17 cellular contexts compared by ENCODE assay signal in genomic region chr3:150329408-150329807, GRCh38.
"Had no signal": no experiment of that assay in that cellular context is flagged by ENCODE, and none has a peak within 500 bp of the region (broad histone marks: within the 10 kb centered on the region; RNA-seq: fewer than 3 reads in every experiment).

No MANE protein-coding gene starts in this region.

- H3K4me3 Mint-ChIP-seq: activated CD4-positive, alpha-beta memory T cell treated with anti-CD3 and anti-CD28 coated beads for 36 hours; activated naive CD8-positive, alpha-beta T cell treated with anti-CD3 and anti-CD28 coated beads, Interleukin-2, amount 10 ng/mL, durations not matched to agents 7 days and 5 days; naive thymus-derived CD4-positive, alpha-beta T cell; T-helper 1 cell treated with Interleukin-12 subunit alpha and Interleukin-12 subunit beta and Interleukin-4 antibody, amounts not matched to agents 30 μg/mL and 1 μg/mL, for 36 hours; WTC11 had no signal

- H3K4me1 ChIP-seq: parathyroid adenoma, tibial nerve had no signal

- H3K9me3 ChIP-seq: ascending aorta, SK-N-SH, tibial nerve had no signal

- DNase-seq: activated CD4-positive, alpha-beta memory T cell treated with anti-CD3 and anti-CD28 coated beads for 36 hours; activated CD8-positive, alpha-beta memory T cell treated with anti-CD3 and anti-CD28 coated beads, Interleukin-2, amount 50 U/mL, for 48 hours; activated naive CD8-positive, alpha-beta T cell treated with anti-CD3 and anti-CD28 coated beads, Interleukin-2, amount 10 ng/mL, durations not matched to agents 7 days and 5 days; foreskin fibroblast; head of caudate nucleus; mammary epithelial cell; naive thymus-derived CD4-positive, alpha-beta T cell; retina; SK-N-SH had no signal

- H3K4me2 ChIP-seq: SK-N-SH had no signal

- H3K79me2 ChIP-seq: parathyroid adenoma had no signal

- H3K36me3 ChIP-seq: ascending aorta, cardiac muscle cell, tibial nerve had no signal

- H3K36me3 Mint-ChIP-seq: activated CD4-positive, alpha-beta memory T cell treated with anti-CD3 and anti-CD28 coated beads for 36 hours; activated naive CD8-positive, alpha-beta T cell treated with anti-CD3 and anti-CD28 coated beads, Interleukin-2, amount 10 ng/mL, durations not matched to agents 7 days and 5 days; naive thymus-derived CD4-positive, alpha-beta T cell had no signal

- H3K9ac ChIP-seq: parathyroid adenoma, SK-N-SH had no signal

- H3K27me3 ChIP-seq: ascending aorta, cardiac muscle cell, tibial nerve had no signal

- H3K27ac Mint-ChIP-seq: activated CD4-positive, alpha-beta memory T cell treated with anti-CD3 and anti-CD28 coated beads for 36 hours; activated naive CD8-positive, alpha-beta T cell treated with anti-CD3 and anti-CD28 coated beads, Interleukin-2, amount 10 ng/mL, durations not matched to agents 7 days and 5 days; naive thymus-derived CD4-positive, alpha-beta T cell; T-helper 1 cell treated with Interleukin-12 subunit alpha and Interleukin-12 subunit beta and Interleukin-4 antibody, amounts not matched to agents 30 μg/mL and 1 μg/mL, for 36 hours; WTC11 had no signal

- H2AFZ ChIP-seq: parathyroid adenoma had no signal

- ATAC-seq: esophagus mucosa; left lobe of liver; naive thymus-derived CD4-positive, alpha-beta T cell; WTC11 had no signal

- H3K27ac ChIP-seq: ascending aorta, cardiac muscle cell, parathyroid adenoma, tibial nerve had no signal

- H3K4me3 ChIP-seq: ascending aorta, cardiac muscle cell, tibial nerve had no signal

- H3K9me3 Mint-ChIP-seq: activated CD4-positive, alpha-beta memory T cell treated with anti-CD3 and anti-CD28 coated beads for 36 hours; naive thymus-derived CD4-positive, alpha-beta T cell; T-helper 1 cell treated with Interleukin-12 subunit alpha and Interleukin-12 subunit beta and Interleukin-4 antibody, amounts not matched to agents 30 μg/mL and 1 μg/mL, for 36 hours had no signal

- H3K4me1 Mint-ChIP-seq: activated naive CD8-positive, alpha-beta T cell treated with anti-CD3 and anti-CD28 coated beads, Interleukin-2, amount 10 ng/mL, durations not matched to agents 7 days and 5 days; naive thymus-derived CD4-positive, alpha-beta T cell had no signal
